Comparison of ENCODE assay signal across 8 cellular contexts in the genomic region with DNA sequence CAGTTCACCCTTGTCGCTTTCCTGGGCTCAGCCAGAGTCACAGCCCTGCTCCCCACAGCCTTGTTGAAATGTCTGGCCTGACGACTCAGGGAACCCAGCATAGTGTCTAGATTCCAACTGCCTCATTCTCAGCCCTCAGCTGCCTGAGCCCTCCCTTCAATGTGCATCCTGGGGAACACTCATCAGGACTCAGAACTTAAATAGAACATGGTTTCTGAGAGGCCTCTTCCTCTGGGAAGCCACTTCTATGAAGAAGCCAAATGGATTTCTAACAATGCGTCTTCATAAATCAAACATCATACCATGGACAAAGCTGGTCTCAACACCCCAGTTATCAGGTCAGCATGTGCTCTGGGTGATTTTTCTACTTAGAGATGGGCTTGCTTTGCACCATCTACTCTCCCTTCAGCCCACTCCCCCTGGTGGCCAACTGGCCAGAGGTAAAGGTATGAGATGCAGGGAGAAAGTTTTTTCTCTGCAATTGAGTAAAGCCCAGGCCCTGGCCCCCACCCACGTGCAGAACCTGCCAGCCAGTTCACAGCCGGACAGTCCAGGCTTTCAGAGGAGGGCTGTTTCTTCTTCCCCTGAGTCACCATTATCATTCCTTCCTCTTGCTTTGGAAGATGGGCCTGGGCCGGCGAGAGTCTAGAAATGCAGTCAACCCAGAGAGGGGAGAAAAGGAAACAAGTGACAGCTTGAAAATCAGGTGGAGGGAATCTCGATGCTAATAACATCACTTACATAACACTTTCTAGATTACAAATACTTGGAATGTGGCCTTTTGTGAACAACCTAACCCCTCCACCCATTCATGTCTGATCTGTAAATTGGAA. TPM values are rescaled to one million over a fixed set of nuclear protein-coding genes. Genes with fewer than 3 reads are reported as not detected.
DNase-seq lines count a peak whose midpoint lies in the region; ATAC-seq and TF ChIP-seq lines count a peak whose summit lies in the region.

No MANE protein-coding gene starts in this region.

- no peak overlapping the region for H3K4me3 ChIP-seq in tibial nerve

- WGBS in tibial nerve, 2 donors, result 64 to 65% methylated on average over 8 of the region's 8 CpGs

- H3K27ac Mint-ChIP-seq in endothelial cell (ENCODE audit: unreplicated experiment), result no peak overlapping the region
- peak overlapping the region; percentile 53 for H3K27ac Mint-ChIP-seq in neural crest cell (ENCODE audit: unreplicated experiment)

- H3K4me1 ChIP-seq in tibial nerve, result no peaks in the 10 kb centered on the region

- no peak for TF ChIP-seq EP300 in tibial nerve (IDR thresholded peaks at IDR 0.05)

- H3K9me3 ChIP-seq in tibial nerve, result no peaks in the 10 kb centered on the region

- H3K27ac ChIP-seq in tibial nerve, result no peak overlapping the region

- H3K4me1 Mint-ChIP-seq in endothelial cell (ENCODE audit: unreplicated experiment), result peaks cover 17% of the 10 kb centered on the region
- no peaks in the 10 kb centered on the region for H3K4me1 Mint-ChIP-seq in neural crest cell

- no peaks in the 10 kb centered on the region for H3K36me3 Mint-ChIP-seq in endothelial cell (ENCODE audit: low read depth, unreplicated experiment)
- no peaks in the 10 kb centered on the region for H3K36me3 Mint-ChIP-seq in neural crest cell (ENCODE audit: low read depth)

- H3K9me3 Mint-ChIP-seq in endothelial cell (ENCODE audit: unreplicated experiment) (no peaks in the 10 kb centered on the region), neural crest cell (no peaks in the 10 kb centered on the region)

- TF ChIP-seq CTCF in AG09319 (IDR thresholded peaks at IDR 0.05; ENCODE audit: low read depth, low read length) (peak; percentile 30), endothelial cell (IDR thresholded peaks at IDR 0.05; ENCODE audit: unreplicated experiment) (peak; percentile 90), neural crest cell (conservative IDR thresholded peaks at IDR 0.05) (peak; percentile 81), tibial nerve (IDR thresholded peaks at IDR 0.05) (peak in 4 of 5 experiments; percentile 6 to 52 (median 24))

- no peak for ATAC-seq in GM21723 (IDR thresholded peaks at IDR 0.05; ENCODE audit: unreplicated experiment)

- H3K4me3 Mint-ChIP-seq in endothelial cell (ENCODE audit: unreplicated experiment) (no peak overlapping the region), neural crest cell (no peak overlapping the region)

- H3K27me3 ChIP-seq in tibial nerve, result no peaks in the 10 kb centered on the region

- DNase-seq in AG09319 (ENCODE audit: extremely low read depth, low read depth) (no peak), GM19238 (ENCODE audit: insufficient read length, low spot score) (peak; percentile 32), NCI-H526 (lab: John Stamatoyannopoulos, UW) (peak; percentile 73 to 94), endothelial cell (ENCODE audit: low spot score) (peak; percentile 89), neural crest cell (ENCODE audit: low read depth, low spot score) (peak; percentile 62), tibial nerve (ENCODE audit: low spot score in 2 of 2) (peak in 1 of 2 donors; percentile 55)
- peak; percentile 45 to 72 for DNase-seq in activated CD8-positive, alpha-beta memory T cell treated with anti-CD3 and anti-CD28 coated beads for 1 hour (ENCODE audit: extremely low read depth in 1 of 2, low read depth in 1 of 2)

- no peaks in the 10 kb centered on the region for H3K36me3 ChIP-seq in tibial nerve

- no peak for TF ChIP-seq POLR2A in tibial nerve (IDR thresholded peaks at IDR 0.05)

- H3K27me3 Mint-ChIP-seq in endothelial cell (ENCODE audit: unreplicated experiment) (peaks cover 5% of the 10 kb centered on the region), neural crest cell (ENCODE audit: low read depth) (peaks cover 20% of the 10 kb centered on the region)

RNA-seq across cellular contexts. Expression of gene CD244, which starts 32.1 kb away (rescaled TPM):
- total RNA-seq in endothelial cell (ENCODE audit: unreplicated experiment) (0.31 TPM), neural crest cell (not detected in 2 replicates), tibial nerve (under 1 TPM in 3 of 4 donors, not detected in 1; 0.63 to 0.98 (median 0.90) TPM)

RNA-seq across cellular contexts. Expression of gene LY9, which starts 34.6 kb away (rescaled TPM):
- total RNA-seq in endothelial cell (ENCODE audit: unreplicated experiment) (not detected), neural crest cell (not detected in 2 replicates), tibial nerve (1 to 10 TPM in 2 of 4 donors, under 1 TPM in 1, not detected in 1; 0.22 to 3.0 (median 1.9) TPM)

RNA-seq across cellular contexts. Expression of gene ITLN1, which starts 54.4 kb away (rescaled TPM):
- total RNA-seq in endothelial cell (ENCODE audit: unreplicated experiment) (not detected), neural crest cell (not detected in 2 replicates), tibial nerve (1 to 10 TPM in 1 of 4 donors, under 1 TPM in 1, not detected in 2; 0.42 to 1.2 TPM)

Comparison
In these comparisons a context has a peak if more than half of its experiments do, and no peak if none do; other contexts are left out.
1. CTCF ChIP-seq: peak in every context shown above with its lines; median percentile 90 in endothelial cell; 81 in neural crest cell; 30 in AG09319; 24 in tibial nerve.